Comparison of ENCODE assay signal across 7 cellular contexts in the genomic region with DNA sequence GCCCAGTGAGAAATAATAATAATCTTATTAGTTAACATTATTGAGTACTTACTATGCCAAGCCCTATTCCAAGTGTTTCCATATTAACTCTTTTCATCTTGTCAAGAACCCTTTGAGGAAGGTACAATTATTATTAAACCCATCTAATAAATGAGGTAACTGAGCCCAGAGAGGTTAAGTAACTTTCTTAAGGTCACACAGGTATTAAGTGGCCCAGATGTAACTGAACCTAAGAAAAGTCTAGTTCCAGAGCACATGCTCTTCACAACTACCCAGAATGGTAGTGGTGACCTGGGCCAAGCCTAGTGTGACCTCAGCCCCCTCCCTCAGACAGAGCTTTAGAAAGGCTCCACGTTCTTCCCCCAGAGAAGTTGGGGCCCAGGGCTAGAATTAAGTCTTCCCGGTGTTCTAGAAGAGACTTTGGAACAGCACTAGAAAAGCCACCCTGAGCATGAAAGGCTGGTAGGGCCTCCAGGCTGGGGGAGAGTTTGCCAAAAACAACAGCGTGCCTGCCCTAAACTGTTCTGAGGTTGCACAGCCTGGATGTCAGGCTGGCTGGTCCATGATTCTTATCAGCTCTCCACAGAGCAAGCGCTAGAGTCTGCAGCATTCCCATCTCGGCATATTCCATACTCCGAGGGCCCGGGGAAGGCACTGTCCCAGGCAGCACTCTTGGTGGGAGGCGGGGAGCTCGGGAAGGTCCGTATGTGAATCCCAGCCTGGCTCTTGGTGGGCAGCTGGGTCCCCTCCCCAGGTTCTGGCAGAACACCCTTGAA. TPM values are rescaled to one million over a fixed set of nuclear protein-coding genes. Genes with fewer than 3 reads are reported as not detected.
A peak's percentile ranks its signal among the peaks of the same experiment; 100 is the strongest.
DNase-seq lines count a peak whose midpoint lies in the region; ATAC-seq and TF ChIP-seq lines count a peak whose summit lies in the region.

No MANE protein-coding gene starts in this region.

- H3K27ac ChIP-seq in HCT116 (ENCODE audit: low read depth, low read length), result no peak overlapping the region
- H3K27ac ChIP-seq in substantia nigra (ENCODE audit: low read depth, low read length, poor library complexity, severe bottlenecking), result peak overlapping the region; percentile 84

- intact Hi-C loops in HCT116 (cut with micrococcal nuclease), result no loop called here
- intact Hi-C loops in left ventricle myocardium superior (cut with micrococcal nuclease), result no loop called here

- H4K20me1 ChIP-seq in HCT116 (ENCODE audit: insufficient read depth), result no peaks in the 10 kb centered on the region

- no peaks in the 10 kb centered on the region for H3K27me3 ChIP-seq in HCT116 (ENCODE audit: insufficient read depth, low read length)

- POLR2A ChIA-PET in HCT116 (lab: Charles Lee), result interaction anchor here (0.5 kb wide), 1 partner anchor 43 kb away, joined by 3 read pairs; no protein-coding TSS in a partner anchor

- DNase-seq in HCT116 (ENCODE audit: low read depth, low spot score) (no peak), SW480 (ENCODE audit: low spot score) (peak; percentile 34), left ventricle myocardium superior (no peak), substantia nigra (lab: John Stamatoyannopoulos, UW) (peak in 2 of 49 donors; percentile 29 to 37), NCI-H510A (lab: John Stamatoyannopoulos, UW) (no peak), T-helper 1 cell (no peak)

- no peak overlapping the region for H3K9ac ChIP-seq in HCT116 (ENCODE audit: low read length)

- H3K4me1 ChIP-seq in HCT116 (ENCODE audit: control insufficient read depth in 1 of 2, insufficient read depth in 2 of 2, low read length in 2 of 2), result peaks cover 3 to 26% of the 10 kb centered on the region in 2 experiments; a peak in 3 of 4 replicates

- no peak for ATAC-seq in HCT116
- peak; percentile 22 for ATAC-seq in left ventricle myocardium superior
- ATAC-seq in GM18520 (IDR thresholded peaks at IDR 0.05; ENCODE audit: unreplicated experiment), result no peak

- H3K36me3 ChIP-seq in HCT116 (ENCODE audit: control insufficient read depth in 1 of 2, insufficient read depth in 2 of 2, low read length in 2 of 2), result no peaks in the 10 kb centered on the region

- peak overlapping the region; percentile 35; the same call in 1 of the 2 replicates for H3K4me2 ChIP-seq in HCT116 (ENCODE audit: low read length)

- CTCF ChIA-PET in HCT116 (lab: Charles Lee), result interaction anchor here (1.8 kb wide), 1 partner anchor 14 kb away, joined by 4 read pairs; no protein-coding TSS in a partner anchor

- BruUV-seq in HCT116 (replicated peaks; lab: Mats Ljungman, UMichigan), result no TSS peak

- H3K9me2 ChIP-seq in HCT116 (ENCODE audit: insufficient read depth), result no peaks in the 10 kb centered on the region

- RAD21 ChIA-PET in HCT116 (lab: Charles Lee; ENCODE audit: low non-redundant PET in 1 of 2, low total read pairs in 2 of 2, uncharacterized antibody in 2 of 2, unreplicated experiment in 2 of 2), result no interaction called here

- no peak for TF ChIP-seq POLR2A in HCT116 (IDR thresholded peaks at IDR 0.05; ENCODE audit: borderline replicate concordance, extremely low read depth, insufficient read depth, insufficient read length)

- H3K79me2 ChIP-seq in HCT116 (ENCODE audit: insufficient read depth, low read length), result no peaks in the 10 kb centered on the region

- no peak for TF ChIP-seq CTCF in HCT116 (IDR thresholded peaks at IDR 0.05 in 2 of 3, conservative IDR thresholded peaks at IDR 0.05 in 1 of 3; ENCODE audit: borderline replicate concordance in 1 of 3, insufficient read depth in 1 of 3, low read depth in 2 of 3, low read length in 2 of 3)

- H3K9me3 ChIP-seq in HCT116 (ENCODE audit: control insufficient read depth in 1 of 2, insufficient read depth in 1 of 2, low read depth in 1 of 2, low read length in 2 of 2), result no peaks in the 10 kb centered on the region

- no peak for TF ChIP-seq RAD21 in HCT116 (IDR thresholded peaks at IDR 0.05; ENCODE audit: low read depth)

- no peak overlapping the region for H3K4me3 ChIP-seq in HCT116 (replicated peaks in 1 of 2; ENCODE audit: low read depth in 1 of 2, low read length in 2 of 2)

- no peak overlapping the region for H2AFZ ChIP-seq in HCT116 (ENCODE audit: low read depth, low read length, poor library complexity, severe bottlenecking)

TF ChIP-seq in HCT116, 20 proteins besides CTCF, POLR2A, EP300 and RAD21:
- TF ChIP-seq, protein P1, sequence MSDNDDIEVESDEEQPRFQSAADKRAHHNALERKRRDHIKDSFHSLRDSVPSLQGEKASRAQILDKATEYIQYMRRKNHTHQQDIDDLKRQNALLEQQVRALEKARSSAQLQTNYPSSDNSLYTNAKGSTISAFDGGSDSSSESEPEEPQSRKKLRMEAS (IDR thresholded peaks at IDR 0.05), result no peak
- TF ChIP-seq, protein P2, sequence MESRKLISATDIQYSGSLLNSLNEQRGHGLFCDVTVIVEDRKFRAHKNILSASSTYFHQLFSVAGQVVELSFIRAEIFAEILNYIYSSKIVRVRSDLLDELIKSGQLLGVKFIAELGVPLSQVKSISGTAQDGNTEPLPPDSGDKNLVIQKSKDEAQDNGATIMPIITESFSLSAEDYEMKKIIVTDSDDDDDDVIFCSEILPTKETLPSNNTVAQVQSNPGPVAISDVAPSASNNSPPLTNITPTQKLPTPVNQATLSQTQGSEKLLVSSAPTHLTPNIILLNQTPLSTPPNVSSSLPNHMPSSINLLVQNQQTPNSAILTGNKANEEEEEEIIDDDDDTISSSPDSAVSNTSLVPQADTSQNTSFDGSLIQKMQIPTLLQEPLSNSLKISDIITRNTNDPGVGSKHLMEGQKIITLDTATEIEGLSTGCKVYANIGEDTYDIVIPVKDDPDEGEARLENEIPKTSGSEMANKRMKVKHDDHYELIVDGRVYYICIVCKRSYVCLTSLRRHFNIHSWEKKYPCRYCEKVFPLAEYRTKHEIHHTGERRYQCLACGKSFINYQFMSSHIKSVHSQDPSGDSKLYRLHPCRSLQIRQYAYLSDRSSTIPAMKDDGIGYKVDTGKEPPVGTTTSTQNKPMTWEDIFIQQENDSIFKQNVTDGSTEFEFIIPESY (IDR thresholded peaks at IDR 0.05; ENCODE audit: extremely low read depth, insufficient replicate concordance, low read length), result no peak
- TF ChIP-seq CBX3 (IDR thresholded peaks at IDR 0.05; ENCODE audit: low read depth) (no peak), TCF7L2 (IDR thresholded peaks at IDR 0.05; ENCODE audit: borderline replicate concordance, extremely low read depth, insufficient read depth, insufficient read length) (no peak), YY1 (IDR thresholded peaks at IDR 0.05; ENCODE audit: extremely low read depth, insufficient replicate concordance, low read depth, low read length) (no peak), EZH2 (IDR thresholded peaks at IDR 0.05) (no peak), EZH2phosphoT487 (IDR thresholded peaks at IDR 0.05; ENCODE audit: borderline replicate concordance) (no peak), ZNF274 (IDR thresholded peaks at IDR 0.05; ENCODE audit: low read depth, low read length) (no peak), FOSL1 (IDR thresholded peaks at IDR 0.05; ENCODE audit: low read depth) (no peak), JUND (IDR thresholded peaks at IDR 0.05) (no peak), POLR2AphosphoS5 (IDR thresholded peaks at IDR 0.05; ENCODE audit: low read depth, low read length) (no peak), SRF (IDR thresholded peaks at IDR 0.05; ENCODE audit: low read depth) (no peak), ELF1 (IDR thresholded peaks at IDR 0.05; ENCODE audit: borderline replicate concordance, low read depth) (no peak), EGR1 (IDR thresholded peaks at IDR 0.05; ENCODE audit: low read depth) (no peak), SIN3A (IDR thresholded peaks at IDR 0.05; ENCODE audit: low read depth) (no peak), SP1 (IDR thresholded peaks at IDR 0.05; ENCODE audit: low read depth) (no peak)
- TF ChIP-seq, protein P3, sequence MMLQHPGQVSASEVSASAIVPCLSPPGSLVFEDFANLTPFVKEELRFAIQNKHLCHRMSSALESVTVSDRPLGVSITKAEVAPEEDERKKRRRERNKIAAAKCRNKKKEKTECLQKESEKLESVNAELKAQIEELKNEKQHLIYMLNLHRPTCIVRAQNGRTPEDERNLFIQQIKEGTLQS (IDR thresholded peaks at IDR 0.05), result no peak
- TF ChIP-seq, protein P4, sequence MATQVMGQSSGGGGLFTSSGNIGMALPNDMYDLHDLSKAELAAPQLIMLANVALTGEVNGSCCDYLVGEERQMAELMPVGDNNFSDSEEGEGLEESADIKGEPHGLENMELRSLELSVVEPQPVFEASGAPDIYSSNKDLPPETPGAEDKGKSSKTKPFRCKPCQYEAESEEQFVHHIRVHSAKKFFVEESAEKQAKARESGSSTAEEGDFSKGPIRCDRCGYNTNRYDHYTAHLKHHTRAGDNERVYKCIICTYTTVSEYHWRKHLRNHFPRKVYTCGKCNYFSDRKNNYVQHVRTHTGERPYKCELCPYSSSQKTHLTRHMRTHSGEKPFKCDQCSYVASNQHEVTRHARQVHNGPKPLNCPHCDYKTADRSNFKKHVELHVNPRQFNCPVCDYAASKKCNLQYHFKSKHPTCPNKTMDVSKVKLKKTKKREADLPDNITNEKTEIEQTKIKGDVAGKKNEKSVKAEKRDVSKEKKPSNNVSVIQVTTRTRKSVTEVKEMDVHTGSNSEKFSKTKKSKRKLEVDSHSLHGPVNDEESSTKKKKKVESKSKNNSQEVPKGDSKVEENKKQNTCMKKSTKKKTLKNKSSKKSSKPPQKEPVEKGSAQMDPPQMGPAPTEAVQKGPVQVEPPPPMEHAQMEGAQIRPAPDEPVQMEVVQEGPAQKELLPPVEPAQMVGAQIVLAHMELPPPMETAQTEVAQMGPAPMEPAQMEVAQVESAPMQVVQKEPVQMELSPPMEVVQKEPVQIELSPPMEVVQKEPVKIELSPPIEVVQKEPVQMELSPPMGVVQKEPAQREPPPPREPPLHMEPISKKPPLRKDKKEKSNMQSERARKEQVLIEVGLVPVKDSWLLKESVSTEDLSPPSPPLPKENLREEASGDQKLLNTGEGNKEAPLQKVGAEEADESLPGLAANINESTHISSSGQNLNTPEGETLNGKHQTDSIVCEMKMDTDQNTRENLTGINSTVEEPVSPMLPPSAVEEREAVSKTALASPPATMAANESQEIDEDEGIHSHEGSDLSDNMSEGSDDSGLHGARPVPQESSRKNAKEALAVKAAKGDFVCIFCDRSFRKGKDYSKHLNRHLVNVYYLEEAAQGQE (IDR thresholded peaks at IDR 0.05; ENCODE audit: low read depth), result no peak
TF ChIP-seq in HCT116: peak in this region for 0.

RNA-seq across cellular contexts. Expression of a gene that starts 41.3 kb away (rescaled TPM):
- 82.7 TPM for total RNA-seq in HCT116 (2021; ENCODE audit: unreplicated experiment)
- polyA plus RNA-seq in HCT116 (2012), result 75.8 and 86.4 TPM in 2 replicates
- total RNA-seq in left ventricle myocardium superior, result 104 TPM

RNA-seq across cellular contexts. Expression of a gene that starts 53.5 kb away (rescaled TPM):
- total RNA-seq in HCT116 (2021; ENCODE audit: unreplicated experiment) (9.1 TPM), left ventricle myocardium superior (8.3 TPM)
- 9.6 and 10.1 TPM in 2 replicates for polyA plus RNA-seq in HCT116 (2012)
